20 cellular contexts compared by ENCODE assay signal in the genomic region with DNA sequence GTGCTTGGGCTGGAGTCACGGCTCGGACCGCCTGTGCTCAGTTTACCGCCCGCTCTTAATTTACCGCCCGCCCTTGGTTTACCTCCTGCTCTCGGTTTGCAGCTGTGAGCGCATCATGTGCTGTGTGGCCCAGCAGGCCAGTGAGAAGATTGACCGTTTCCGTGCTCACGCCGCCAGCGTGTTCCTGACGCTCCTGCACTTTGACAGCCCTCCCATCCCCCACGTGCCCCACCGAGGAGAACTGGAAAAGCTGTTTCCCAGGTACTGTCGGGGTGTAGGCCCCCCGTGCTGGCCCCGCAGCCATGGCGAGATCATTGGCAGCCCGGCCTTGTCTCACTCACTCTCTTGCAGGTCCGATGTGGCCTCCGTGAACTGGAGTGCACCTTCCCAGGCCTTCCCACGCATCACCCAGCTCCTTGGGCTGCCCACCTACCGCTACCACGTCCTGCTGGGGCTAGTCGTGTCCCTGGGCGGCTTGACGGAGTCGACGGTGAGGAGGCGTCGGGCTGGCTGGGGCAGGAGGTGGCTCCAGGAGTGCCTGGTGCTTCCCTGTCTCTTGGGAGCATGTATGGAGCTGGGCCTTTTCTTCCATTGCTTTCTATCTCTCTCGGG.
DNase-seq lines count a peak whose midpoint lies in the region; ATAC-seq and TF ChIP-seq lines count a peak whose summit lies in the region.
"Had no signal": no experiment of that assay in that cellular context is flagged by ENCODE, and none has a peak within 500 bp of the region (broad histone marks: within the 10 kb centered on the region; RNA-seq: fewer than 3 reads in every experiment).

No MANE protein-coding gene starts in this region.

- peaks cover 0 to 14% (median 8%) of the 10 kb centered on the region in 4 donors for H3K4me1 ChIP-seq in sigmoid colon
- H3K4me1 ChIP-seq: HAP-1 had no signal

- no peak overlapping the region for H3K4me3 ChIP-seq in sigmoid colon
- H3K4me3 ChIP-seq: HAP-1 had no signal

- no peak overlapping the region for H3K27ac Mint-ChIP-seq in activated naive CD4-positive, alpha-beta T cell treated with anti-CD3 and anti-CD28 coated beads, Interleukin-2, amount 50 U/mL, for 72 hours
- no peak overlapping the region for H3K27ac Mint-ChIP-seq in chondrocyte (ENCODE audit: unreplicated experiment)

- DNase-seq in activated naive CD4-positive, alpha-beta T cell treated with anti-CD3 and anti-CD28 coated beads, Interleukin-2, amount 50 U/mL, for 16 hours, result peak; percentile 7
- DNase-seq in activated naive CD4-positive, alpha-beta T cell treated with anti-CD3 and anti-CD28 coated beads, Interleukin-2, amount 50 U/mL, for 72 hours (ENCODE audit: low spot score in 2 of 2), result no peak
- DNase-seq in chondrocyte (ENCODE audit: low spot score), result peak; percentile 90
- peak; percentile 73 for DNase-seq in mesenteric fat pad (ENCODE audit: low spot score)
- peak; percentile 53 for DNase-seq in sigmoid colon
- DNase-seq in globus pallidus (ENCODE audit: low spot score), result no peak
- no peak for DNase-seq in NCI-H1092 treated with DMSO at 0.1 percent for 48 hours (lab: John Stamatoyannopoulos, UW)
- DNase-seq in amniotic stem cell (lab: John Stamatoyannopoulos, UW), result no peak
- DNase-seq: COR-L47, DMS153, EL, IMR-90, Kasumi-1, NCI-H1417 treated with DMSO at 0.1 percent for 48 hours, NCI-H2029 treated with DMSO at 0.1 percent for 48 hours, NCI-H510A, NCI-H82 had no signal

- H3K9me3 Mint-ChIP-seq in activated naive CD4-positive, alpha-beta T cell treated with anti-CD3 and anti-CD28 coated beads, Interleukin-2, amount 50 U/mL, for 72 hours, result no peaks in the 10 kb centered on the region
- H3K9me3 Mint-ChIP-seq in chondrocyte (ENCODE audit: low read depth), result no peaks in the 10 kb centered on the region

- no peak for TF ChIP-seq EP300 in sigmoid colon (IDR thresholded peaks at IDR 0.05)

- intact Hi-C loops in sigmoid colon (cut with DNase I), result no loop called here

- no peak overlapping the region for H3K4me3 Mint-ChIP-seq in chondrocyte (ENCODE audit: unreplicated experiment)

- H3K36me3 ChIP-seq in sigmoid colon, result peaks cover 0 to 86% (median 39%) of the 10 kb centered on the region in 4 donors

- H3K4me1 Mint-ChIP-seq in chondrocyte (ENCODE audit: low read depth), result no peaks in the 10 kb centered on the region

- no peak for TF ChIP-seq POLR2A in sigmoid colon (IDR thresholded peaks at IDR 0.05)

- no peaks in the 10 kb centered on the region for H3K9me3 ChIP-seq in sigmoid colon
- H3K9me3 ChIP-seq: HAP-1 had no signal

- no peak for ATAC-seq in activated naive CD4-positive, alpha-beta T cell treated with anti-CD3 and anti-CD28 coated beads, Interleukin-2, amount 50 U/mL, for 72 hours
- ATAC-seq: Panc1 had no signal

- no peaks in the 10 kb centered on the region for H3K27me3 ChIP-seq in sigmoid colon

- no peak overlapping the region for H3K27ac ChIP-seq in sigmoid colon
- H3K27ac ChIP-seq: C4-2B had no signal

- WGBS in sigmoid colon, 2 donors, result 96 to 97% methylated on average over 35 of the region's 35 CpGs

- no peaks in the 10 kb centered on the region for H3K27me3 Mint-ChIP-seq in chondrocyte (ENCODE audit: low read depth)

- no peak for TF ChIP-seq CTCF in chondrocyte (IDR thresholded peaks at IDR 0.05)
- no peak for TF ChIP-seq CTCF in sigmoid colon (IDR thresholded peaks at IDR 0.05)

- H3K36me3 Mint-ChIP-seq in activated naive CD4-positive, alpha-beta T cell treated with anti-CD3 and anti-CD28 coated beads, Interleukin-2, amount 50 U/mL, for 72 hours, result peaks cover 0 to 4% of the 10 kb centered on the region in 2 donors
- peaks cover 35% of the 10 kb centered on the region for H3K36me3 Mint-ChIP-seq in chondrocyte (ENCODE audit: low read depth)

Comparison
In these comparisons a context has a peak if more than half of its experiments do, and no peak if none do; other contexts are left out.
1. DNase-seq: peak in activated naive CD4-positive, alpha-beta T cell treated with anti-CD3 and anti-CD28 coated beads, Interleukin-2, amount 50 U/mL, for 16 hours (single experiment), chondrocyte (single experiment), mesenteric fat pad (single experiment) and sigmoid colon (single experiment); none in activated naive CD4-positive, alpha-beta T cell treated with anti-CD3 and anti-CD28 coated beads, Interleukin-2, amount 50 U/mL, for 72 hours (0 of 2), globus pallidus (single experiment), NCI-H1092 treated with DMSO at 0.1 percent for 48 hours (single experiment) and amniotic stem cell (single experiment).